1 cellular context compared by ENCODE assay signal in genomic region chr12:2501464-2502181, GRCh38.
TF ChIP-seq lines count a peak whose summit lies in the region.

No MANE protein-coding gene starts in this region.

TF ChIP-seq in K562, 482 proteins besides CTCF, POLR2A, EP300 and RAD21 (continued from another document):
- no peak for TF ChIP-seq ZNF280B (CRISPR knock-in tag; IDR thresholded peaks at IDR 0.05)
- no peak for TF ChIP-seq ELF1 (tag; IDR thresholded peaks at IDR 0.05)
- no peak for TF ChIP-seq XRCC4 (IDR thresholded peaks at IDR 0.05; ENCODE audit: extremely low read depth, insufficient read depth, insufficient read length)
- TF ChIP-seq TCF3 (CRISPR knock-in tag; IDR thresholded peaks at IDR 0.05) = peak; percentile 38
